ENCODE assay signal across 1 cellular context in genomic region chr7:22094413-22095304, GRCh38.
TF ChIP-seq lines count a peak whose summit lies in the region.

No MANE protein-coding gene starts in this region.

TF ChIP-seq in H1, 55 proteins besides CTCF, POLR2A, EP300 and RAD21 (continued from another document):
- TF ChIP-seq E2F6 (IDR thresholded peaks at IDR 0.05) (peak; percentile 88), TBP (IDR thresholded peaks at IDR 0.05; ENCODE audit: low read depth, low read length) (no peak)
